2 cellular contexts compared by ENCODE assay signal in genomic region chr10:31352436-31353226, GRCh38.
TF ChIP-seq lines count a peak whose summit lies in the region.

No MANE protein-coding gene starts in this region.

TF ChIP-seq in IMR-90, 13 proteins besides CTCF, POLR2A, EP300 and RAD21:
- TF ChIP-seq MAFK (IDR thresholded peaks at IDR 0.05; ENCODE audit: low read depth, low read length), result peak; percentile 69
- TF ChIP-seq SMC3 (IDR thresholded peaks at IDR 0.05; ENCODE audit: low read depth, low read length), result no peak

TF ChIP-seq in GM12878, 131 proteins besides CTCF, POLR2A, EP300 and RAD21:
- TF ChIP-seq HDAC6 (IDR thresholded peaks at IDR 0.05; ENCODE audit: unreplicated experiment) (no peak), BACH1 (IDR thresholded peaks at IDR 0.05; ENCODE audit: borderline replicate concordance) (no peak), RFX5 (IDR thresholded peaks at IDR 0.05; ENCODE audit: low read depth, low read length) (no peak), CBX5 (IDR thresholded peaks at IDR 0.05; ENCODE audit: low read depth) (no peak), POLR2AphosphoS5 (IDR thresholded peaks at IDR 0.05; ENCODE audit: low read length) (no peak), ZNF24 (IDR thresholded peaks at IDR 0.05) (no peak)
